In genomic region chr13:100526299-100527030, GRCh38 we compare ENCODE assay signal across 1 cellular context.
TF ChIP-seq lines count a peak whose summit lies in the region.

No MANE protein-coding gene starts in this region.

TF ChIP-seq in WTC11, 78 proteins besides CTCF, POLR2A, EP300 and RAD21 (continued from another document):
- TF ChIP-seq ZNF425 (CRISPR knock-in tag; conservative IDR thresholded peaks at IDR 0.05), result no peak
- no peak for TF ChIP-seq GABPB1 (CRISPR knock-in tag; IDR thresholded peaks at IDR 0.05)
- TF ChIP-seq, protein P1, sequence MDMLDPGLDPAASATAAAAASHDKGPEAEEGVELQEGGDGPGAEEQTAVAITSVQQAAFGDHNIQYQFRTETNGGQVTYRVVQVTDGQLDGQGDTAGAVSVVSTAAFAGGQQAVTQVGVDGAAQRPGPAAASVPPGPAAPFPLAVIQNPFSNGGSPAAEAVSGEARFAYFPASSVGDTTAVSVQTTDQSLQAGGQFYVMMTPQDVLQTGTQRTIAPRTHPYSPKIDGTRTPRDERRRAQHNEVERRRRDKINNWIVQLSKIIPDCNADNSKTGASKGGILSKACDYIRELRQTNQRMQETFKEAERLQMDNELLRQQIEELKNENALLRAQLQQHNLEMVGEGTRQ (CRISPR knock-in tag; IDR thresholded peaks at IDR 0.05), result no peak
- no peak for TF ChIP-seq ZNF416 (CRISPR knock-in tag; IDR thresholded peaks at IDR 0.05)
- TF ChIP-seq TEAD1 (CRISPR knock-in tag; IDR thresholded peaks at IDR 0.05), result no peak
- TF ChIP-seq IRF2 (CRISPR knock-in tag; IDR thresholded peaks at IDR 0.05; ENCODE audit: borderline replicate concordance, low read depth), result no peak
- TF ChIP-seq, protein P2, sequence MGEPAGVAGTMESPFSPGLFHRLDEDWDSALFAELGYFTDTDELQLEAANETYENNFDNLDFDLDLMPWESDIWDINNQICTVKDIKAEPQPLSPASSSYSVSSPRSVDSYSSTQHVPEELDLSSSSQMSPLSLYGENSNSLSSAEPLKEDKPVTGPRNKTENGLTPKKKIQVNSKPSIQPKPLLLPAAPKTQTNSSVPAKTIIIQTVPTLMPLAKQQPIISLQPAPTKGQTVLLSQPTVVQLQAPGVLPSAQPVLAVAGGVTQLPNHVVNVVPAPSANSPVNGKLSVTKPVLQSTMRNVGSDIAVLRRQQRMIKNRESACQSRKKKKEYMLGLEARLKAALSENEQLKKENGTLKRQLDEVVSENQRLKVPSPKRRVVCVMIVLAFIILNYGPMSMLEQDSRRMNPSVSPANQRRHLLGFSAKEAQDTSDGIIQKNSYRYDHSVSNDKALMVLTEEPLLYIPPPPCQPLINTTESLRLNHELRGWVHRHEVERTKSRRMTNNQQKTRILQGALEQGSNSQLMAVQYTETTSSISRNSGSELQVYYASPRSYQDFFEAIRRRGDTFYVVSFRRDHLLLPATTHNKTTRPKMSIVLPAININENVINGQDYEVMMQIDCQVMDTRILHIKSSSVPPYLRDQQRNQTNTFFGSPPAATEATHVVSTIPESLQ (CRISPR knock-in tag; IDR thresholded peaks at IDR 0.05), result no peak
- no peak for TF ChIP-seq NR1H2 (CRISPR knock-in tag; IDR thresholded peaks at IDR 0.05)
- TF ChIP-seq, protein P3, sequence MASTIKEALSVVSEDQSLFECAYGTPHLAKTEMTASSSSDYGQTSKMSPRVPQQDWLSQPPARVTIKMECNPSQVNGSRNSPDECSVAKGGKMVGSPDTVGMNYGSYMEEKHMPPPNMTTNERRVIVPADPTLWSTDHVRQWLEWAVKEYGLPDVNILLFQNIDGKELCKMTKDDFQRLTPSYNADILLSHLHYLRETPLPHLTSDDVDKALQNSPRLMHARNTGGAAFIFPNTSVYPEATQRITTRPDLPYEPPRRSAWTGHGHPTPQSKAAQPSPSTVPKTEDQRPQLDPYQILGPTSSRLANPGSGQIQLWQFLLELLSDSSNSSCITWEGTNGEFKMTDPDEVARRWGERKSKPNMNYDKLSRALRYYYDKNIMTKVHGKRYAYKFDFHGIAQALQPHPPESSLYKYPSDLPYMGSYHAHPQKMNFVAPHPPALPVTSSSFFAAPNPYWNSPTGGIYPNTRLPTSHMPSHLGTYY (CRISPR knock-in tag; IDR thresholded peaks at IDR 0.05), result no peak
- no peak for TF ChIP-seq ESRRA (CRISPR knock-in tag; IDR thresholded peaks at IDR 0.05; ENCODE audit: borderline replicate concordance)
- no peak for TF ChIP-seq SP1 (CRISPR knock-in tag; conservative IDR thresholded peaks at IDR 0.05)
- TF ChIP-seq ZNF317 (CRISPR knock-in tag; IDR thresholded peaks at IDR 0.05; ENCODE audit: borderline replicate concordance, low read depth), result no peak
- TF ChIP-seq, protein P4, sequence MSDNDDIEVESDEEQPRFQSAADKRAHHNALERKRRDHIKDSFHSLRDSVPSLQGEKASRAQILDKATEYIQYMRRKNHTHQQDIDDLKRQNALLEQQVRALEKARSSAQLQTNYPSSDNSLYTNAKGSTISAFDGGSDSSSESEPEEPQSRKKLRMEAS (CRISPR knock-in tag; IDR thresholded peaks at IDR 0.05), result no peak
- TF ChIP-seq ATF1 (CRISPR knock-in tag; IDR thresholded peaks at IDR 0.05), result no peak
- TF ChIP-seq, protein P5, sequence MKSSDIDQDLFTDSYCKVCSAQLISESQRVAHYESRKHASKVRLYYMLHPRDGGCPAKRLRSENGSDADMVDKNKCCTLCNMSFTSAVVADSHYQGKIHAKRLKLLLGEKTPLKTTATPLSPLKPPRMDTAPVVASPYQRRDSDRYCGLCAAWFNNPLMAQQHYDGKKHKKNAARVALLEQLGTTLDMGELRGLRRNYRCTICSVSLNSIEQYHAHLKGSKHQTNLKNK (CRISPR knock-in tag; IDR thresholded peaks at IDR 0.05), result no peak
TF ChIP-seq in WTC11: peak in this region for 0.
